13 cellular contexts compared by ENCODE assay signal in the genomic region with DNA sequence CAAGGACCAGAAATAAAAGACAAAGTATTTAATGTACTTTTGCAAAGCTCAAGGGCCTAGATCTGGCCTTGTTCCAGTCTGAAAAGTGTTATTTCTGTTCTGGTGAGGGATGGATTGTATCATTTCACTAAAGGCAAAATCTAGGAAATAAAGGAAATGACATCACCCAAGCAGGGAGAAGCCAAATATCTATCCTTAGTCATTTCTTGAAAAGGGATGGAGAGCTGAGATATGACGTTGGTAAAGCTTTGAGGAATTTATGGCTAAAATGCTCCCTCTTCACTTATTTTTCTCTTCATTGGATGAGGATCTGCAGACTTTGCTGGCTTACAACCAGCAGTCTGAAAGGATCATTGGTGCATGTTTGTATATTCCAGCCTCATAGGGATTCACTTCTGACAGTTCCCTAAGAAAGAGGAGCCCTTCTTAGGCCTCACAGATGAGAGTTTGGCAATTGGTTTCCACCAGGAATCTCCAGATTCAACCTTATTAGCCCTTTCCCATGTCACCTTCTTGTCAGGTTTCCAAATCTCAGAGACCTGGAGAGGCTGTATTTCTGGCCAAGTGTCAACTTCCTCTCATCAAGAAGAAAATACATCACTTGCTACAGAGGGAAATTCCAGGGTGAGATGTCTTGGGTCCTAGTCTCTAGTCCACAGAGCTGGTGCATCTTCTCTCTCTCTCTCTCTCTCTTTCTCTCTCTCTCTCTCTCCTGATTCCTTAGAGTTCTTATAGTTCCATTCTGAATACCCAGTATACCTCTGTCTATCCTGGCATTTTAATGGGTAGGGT.
DNase-seq lines count a peak whose midpoint lies in the region; ATAC-seq, FAIRE-seq and TF ChIP-seq lines count a peak whose summit lies in the region.
"Had no signal": no experiment of that assay in that cellular context is flagged by ENCODE, and none has a peak within 500 bp of the region (broad histone marks: within the 10 kb centered on the region; RNA-seq: fewer than 3 reads in every experiment).

No MANE protein-coding gene starts in this region.

- no peak overlapping the region for H3K4me3 ChIP-seq in bronchial epithelial cell (ENCODE audit: low read depth, low read length)
- H3K4me3 ChIP-seq: lower lobe of right lung, skin epidermis had no signal

- FAIRE-seq in bronchial epithelial cell (lab: Jason Lieb, UNC) = peak; percentile 94

- no peaks in the 10 kb centered on the region for H3K36me3 ChIP-seq in bronchial epithelial cell (ENCODE audit: control insufficient read depth, insufficient read depth, low read length)
- H3K36me3 ChIP-seq: lower lobe of right lung had no signal

- intact Hi-C loops in Right ventricle myocardium inferior (cut with DNase I) (no loop called here), cardiac septum (cut with DNase I) (loop anchor here (1.0 kb wide), 1 partner anchor 23 kb away; no protein-coding TSS in a partner anchor)

- DNase-seq in Right ventricle myocardium inferior (ENCODE audit: missing footprints) (no peak), cardiac septum (ENCODE audit: low spot score) (no peak), bronchial epithelial cell (ENCODE audit: low read depth) (peak; percentile 47), left kidney (ENCODE audit: low read depth, low spot score) (peak; percentile 31), globus pallidus (ENCODE audit: low spot score) (no peak), middle frontal gyrus (ENCODE audit: extremely low spot score, low spot score) (no peak)
- DNase-seq: activated naive CD4-positive, alpha-beta T cell treated with Interleukin-2 at 50 U/mL for 16 hours; AML-193; lower lobe of right lung; NCI-H1694 had no signal

- TF ChIP-seq CTCF in bronchial epithelial cell (IDR thresholded peaks at IDR 0.05; ENCODE audit: insufficient read depth, low read length, severe bottlenecking) = no peak

- ATAC-seq in Right ventricle myocardium inferior (peak; percentile 85), GM21786 (IDR thresholded peaks at IDR 0.05; ENCODE audit: unreplicated experiment) (no peak), GM19463 (IDR thresholded peaks at IDR 0.05; ENCODE audit: unreplicated experiment) (no peak)

- H3K27me3 ChIP-seq in bronchial epithelial cell (ENCODE audit: control insufficient read depth, insufficient read depth, low read length) = no peaks in the 10 kb centered on the region

Comparison
In these comparisons a context has a peak if more than half of its experiments do, and no peak if none do; other contexts are left out.
1. DNase-seq: peak in bronchial epithelial cell (single experiment) and left kidney (single experiment); none in Right ventricle myocardium inferior (single experiment), cardiac septum (single experiment), globus pallidus (single experiment) and middle frontal gyrus (single experiment).